ENCODE assay signal across 1 cellular context in the genomic region with DNA sequence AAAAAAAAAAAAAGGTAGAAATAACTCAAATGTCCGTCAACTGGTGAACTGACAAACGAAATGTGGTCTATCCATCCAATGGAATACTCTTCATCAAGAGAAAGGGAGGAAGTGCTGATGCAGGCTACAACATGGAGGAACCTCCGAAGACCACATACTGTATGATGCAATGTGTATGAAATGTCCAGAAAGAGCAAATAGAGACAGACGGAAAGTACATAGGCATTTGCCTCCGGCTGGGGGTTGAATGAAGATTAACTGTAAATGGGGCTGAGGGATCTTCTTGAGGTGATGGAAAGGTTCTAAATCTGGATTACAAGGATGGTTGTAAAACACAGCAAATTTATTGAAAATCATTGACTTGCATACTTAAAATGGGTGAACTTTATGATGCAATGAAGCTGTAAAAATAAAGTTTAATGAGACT.
TF ChIP-seq lines count a peak whose summit lies in the region.

No MANE protein-coding gene starts in this region.

TF ChIP-seq in HepG2, 621 proteins besides CTCF, POLR2A, EP300 and RAD21 (continued from another document and continues in another):
- TF ChIP-seq, protein P1, sequence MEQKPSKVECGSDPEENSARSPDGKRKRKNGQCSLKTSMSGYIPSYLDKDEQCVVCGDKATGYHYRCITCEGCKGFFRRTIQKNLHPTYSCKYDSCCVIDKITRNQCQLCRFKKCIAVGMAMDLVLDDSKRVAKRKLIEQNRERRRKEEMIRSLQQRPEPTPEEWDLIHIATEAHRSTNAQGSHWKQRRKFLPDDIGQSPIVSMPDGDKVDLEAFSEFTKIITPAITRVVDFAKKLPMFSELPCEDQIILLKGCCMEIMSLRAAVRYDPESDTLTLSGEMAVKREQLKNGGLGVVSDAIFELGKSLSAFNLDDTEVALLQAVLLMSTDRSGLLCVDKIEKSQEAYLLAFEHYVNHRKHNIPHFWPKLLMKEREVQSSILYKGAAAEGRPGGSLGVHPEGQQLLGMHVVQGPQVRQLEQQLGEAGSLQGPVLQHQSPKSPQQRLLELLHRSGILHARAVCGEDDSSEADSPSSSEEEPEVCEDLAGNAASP (CRISPR knock-in tag; IDR thresholded peaks at IDR 0.05; ENCODE audit: borderline replicate concordance), result peak; percentile 43; the same call in 1 of the 2 replicates
- TF ChIP-seq NFRKB (IDR thresholded peaks at IDR 0.05) (no peak), NR0B2 (CRISPR knock-in tag; IDR thresholded peaks at IDR 0.05) (no peak), MATR3 (CRISPR knock-in tag; IDR thresholded peaks at IDR 0.05) (no peak), SPEN (CRISPR knock-in tag; IDR thresholded peaks at IDR 0.05; ENCODE audit: low read depth) (no peak), ZNF597 (CRISPR knock-in tag; IDR thresholded peaks at IDR 0.05) (no peak), AFF4 (CRISPR knock-in tag; IDR thresholded peaks at IDR 0.05) (no peak), FIP1L1 (IDR thresholded peaks at IDR 0.05; ENCODE audit: borderline replicate concordance, insufficient read depth, low read depth, low read length) (no peak), ZNF792 (CRISPR knock-in tag; IDR thresholded peaks at IDR 0.05) (no peak; the same call in 1 of the 2 replicates), TCF7 (IDR thresholded peaks at IDR 0.05; ENCODE audit: low read depth) (no peak), ISL2 (CRISPR knock-in tag; IDR thresholded peaks at IDR 0.05) (no peak), ZNF30 (CRISPR knock-in tag; IDR thresholded peaks at IDR 0.05) (no peak), SAP130 (CRISPR knock-in tag; IDR thresholded peaks at IDR 0.05; ENCODE audit: low read depth) (peak; percentile 40; the same call in 1 of the 2 replicates), ZNF253 (CRISPR knock-in tag; IDR thresholded peaks at IDR 0.05; ENCODE audit: borderline replicate concordance) (no peak), HOXA3 (CRISPR knock-in tag; IDR thresholded peaks at IDR 0.05) (peak; percentile 88), STAT5B (CRISPR knock-in tag; IDR thresholded peaks at IDR 0.05) (no peak), ZNF558 (CRISPR knock-in tag; IDR thresholded peaks at IDR 0.05; ENCODE audit: borderline replicate concordance) (no peak), ZNF7 (CRISPR knock-in tag; IDR thresholded peaks at IDR 0.05) (no peak), ZNF230 (CRISPR knock-in tag; IDR thresholded peaks at IDR 0.05) (no peak), ERF (CRISPR knock-in tag; IDR thresholded peaks at IDR 0.05) (0 out of 2 replicates have a peak, but pooled peaks have one; percentile 40), ZFY (CRISPR knock-in tag; IDR thresholded peaks at IDR 0.05) (no peak), FOXP1 (IDR thresholded peaks at IDR 0.05) (no peak), FOXP1 (CRISPR knock-in tag; IDR thresholded peaks at IDR 0.05) (peak; percentile 49; the same call in 1 of the 2 replicates), ADNP (CRISPR knock-in tag; IDR thresholded peaks at IDR 0.05) (no peak), ZNF343 (CRISPR knock-in tag; IDR thresholded peaks at IDR 0.05) (no peak), KAT2B (IDR thresholded peaks at IDR 0.05; ENCODE audit: borderline replicate concordance, low read depth, low read length) (no peak), ZFAT (CRISPR knock-in tag; conservative IDR thresholded peaks at IDR 0.05) (no peak), KMT2B (CRISPR knock-in tag; IDR thresholded peaks at IDR 0.05) (0 out of 2 replicates have a peak, but pooled peaks have one; percentile 39), CBX2 (IDR thresholded peaks at IDR 0.05; ENCODE audit: low read depth, low read length) (no peak), CBX2 (CRISPR knock-in tag; IDR thresholded peaks at IDR 0.05; ENCODE audit: low read depth) (no peak), MBD4 (IDR thresholded peaks at IDR 0.05; ENCODE audit: borderline replicate concordance, low read length) (no peak), ZNF354B (CRISPR knock-in tag; IDR thresholded peaks at IDR 0.05) (no peak), ZNF644 (CRISPR knock-in tag; IDR thresholded peaks at IDR 0.05; ENCODE audit: low read depth) (peak; percentile 97), RFXANK (CRISPR knock-in tag; IDR thresholded peaks at IDR 0.05) (no peak), ZNF124 (CRISPR knock-in tag; IDR thresholded peaks at IDR 0.05) (peak; percentile 79; the same call in 1 of the 2 replicates), MYPOP (CRISPR knock-in tag; IDR thresholded peaks at IDR 0.05) (peak; percentile 26; the same call in 1 of the 2 replicates), MAFF (IDR thresholded peaks at IDR 0.05; ENCODE audit: low read depth, low read length) (0 out of 2 replicates have a peak, but pooled peaks have one; percentile 6), ZNF451 (CRISPR knock-in tag; IDR thresholded peaks at IDR 0.05) (no peak), ZC3H4 (CRISPR knock-in tag; IDR thresholded peaks at IDR 0.05; ENCODE audit: borderline replicate concordance) (no peak), ZNF83 (CRISPR knock-in tag; IDR thresholded peaks at IDR 0.05; ENCODE audit: borderline replicate concordance) (no peak)
- TF ChIP-seq, protein P2, sequence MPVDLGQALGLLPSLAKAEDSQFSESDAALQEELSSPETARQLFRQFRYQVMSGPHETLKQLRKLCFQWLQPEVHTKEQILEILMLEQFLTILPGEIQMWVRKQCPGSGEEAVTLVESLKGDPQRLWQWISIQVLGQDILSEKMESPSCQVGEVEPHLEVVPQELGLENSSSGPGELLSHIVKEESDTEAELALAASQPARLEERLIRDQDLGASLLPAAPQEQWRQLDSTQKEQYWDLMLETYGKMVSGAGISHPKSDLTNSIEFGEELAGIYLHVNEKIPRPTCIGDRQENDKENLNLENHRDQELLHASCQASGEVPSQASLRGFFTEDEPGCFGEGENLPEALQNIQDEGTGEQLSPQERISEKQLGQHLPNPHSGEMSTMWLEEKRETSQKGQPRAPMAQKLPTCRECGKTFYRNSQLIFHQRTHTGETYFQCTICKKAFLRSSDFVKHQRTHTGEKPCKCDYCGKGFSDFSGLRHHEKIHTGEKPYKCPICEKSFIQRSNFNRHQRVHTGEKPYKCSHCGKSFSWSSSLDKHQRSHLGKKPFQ (CRISPR knock-in tag; IDR thresholded peaks at IDR 0.05; ENCODE audit: insufficient replicate concordance), result no peak
- TF ChIP-seq, protein P3, sequence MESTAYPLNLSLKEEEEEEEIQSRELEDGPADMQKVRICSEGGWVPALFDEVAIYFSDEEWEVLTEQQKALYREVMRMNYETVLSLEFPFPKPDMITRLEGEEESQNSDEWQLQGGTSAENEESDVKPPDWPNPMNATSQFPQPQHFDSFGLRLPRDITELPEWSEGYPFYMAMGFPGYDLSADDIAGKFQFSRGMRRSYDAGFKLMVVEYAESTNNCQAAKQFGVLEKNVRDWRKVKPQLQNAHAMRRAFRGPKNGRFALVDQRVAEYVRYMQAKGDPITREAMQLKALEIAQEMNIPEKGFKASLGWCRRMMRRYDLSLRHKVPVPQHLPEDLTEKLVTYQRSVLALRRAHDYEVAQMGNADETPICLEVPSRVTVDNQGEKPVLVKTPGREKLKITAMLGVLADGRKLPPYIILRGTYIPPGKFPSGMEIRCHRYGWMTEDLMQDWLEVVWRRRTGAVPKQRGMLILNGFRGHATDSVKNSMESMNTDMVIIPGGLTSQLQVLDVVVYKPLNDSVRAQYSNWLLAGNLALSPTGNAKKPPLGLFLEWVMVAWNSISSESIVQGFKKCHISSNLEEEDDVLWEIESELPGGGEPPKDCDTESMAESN (CRISPR knock-in tag; conservative IDR thresholded peaks at IDR 0.05), result no peak; the same call in 1 of the 2 replicates
- TF ChIP-seq, protein P4, sequence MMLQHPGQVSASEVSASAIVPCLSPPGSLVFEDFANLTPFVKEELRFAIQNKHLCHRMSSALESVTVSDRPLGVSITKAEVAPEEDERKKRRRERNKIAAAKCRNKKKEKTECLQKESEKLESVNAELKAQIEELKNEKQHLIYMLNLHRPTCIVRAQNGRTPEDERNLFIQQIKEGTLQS (CRISPR knock-in tag; IDR thresholded peaks at IDR 0.05), result peak; percentile 81
- TF ChIP-seq, protein P5, sequence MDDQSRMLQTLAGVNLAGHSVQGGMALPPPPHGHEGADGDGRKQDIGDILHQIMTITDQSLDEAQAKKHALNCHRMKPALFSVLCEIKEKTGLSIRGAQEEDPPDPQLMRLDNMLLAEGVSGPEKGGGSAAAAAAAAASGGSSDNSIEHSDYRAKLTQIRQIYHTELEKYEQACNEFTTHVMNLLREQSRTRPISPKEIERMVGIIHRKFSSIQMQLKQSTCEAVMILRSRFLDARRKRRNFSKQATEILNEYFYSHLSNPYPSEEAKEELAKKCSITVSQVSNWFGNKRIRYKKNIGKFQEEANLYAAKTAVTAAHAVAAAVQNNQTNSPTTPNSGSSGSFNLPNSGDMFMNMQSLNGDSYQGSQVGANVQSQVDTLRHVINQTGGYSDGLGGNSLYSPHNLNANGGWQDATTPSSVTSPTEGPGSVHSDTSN (CRISPR knock-in tag; IDR thresholded peaks at IDR 0.05; ENCODE audit: borderline replicate concordance), result no peak
- TF ChIP-seq, protein P6, sequence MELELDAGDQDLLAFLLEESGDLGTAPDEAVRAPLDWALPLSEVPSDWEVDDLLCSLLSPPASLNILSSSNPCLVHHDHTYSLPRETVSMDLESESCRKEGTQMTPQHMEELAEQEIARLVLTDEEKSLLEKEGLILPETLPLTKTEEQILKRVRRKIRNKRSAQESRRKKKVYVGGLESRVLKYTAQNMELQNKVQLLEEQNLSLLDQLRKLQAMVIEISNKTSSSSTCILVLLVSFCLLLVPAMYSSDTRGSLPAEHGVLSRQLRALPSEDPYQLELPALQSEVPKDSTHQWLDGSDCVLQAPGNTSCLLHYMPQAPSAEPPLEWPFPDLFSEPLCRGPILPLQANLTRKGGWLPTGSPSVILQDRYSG (CRISPR knock-in tag; IDR thresholded peaks at IDR 0.05), result no peak
- TF ChIP-seq, protein P7, sequence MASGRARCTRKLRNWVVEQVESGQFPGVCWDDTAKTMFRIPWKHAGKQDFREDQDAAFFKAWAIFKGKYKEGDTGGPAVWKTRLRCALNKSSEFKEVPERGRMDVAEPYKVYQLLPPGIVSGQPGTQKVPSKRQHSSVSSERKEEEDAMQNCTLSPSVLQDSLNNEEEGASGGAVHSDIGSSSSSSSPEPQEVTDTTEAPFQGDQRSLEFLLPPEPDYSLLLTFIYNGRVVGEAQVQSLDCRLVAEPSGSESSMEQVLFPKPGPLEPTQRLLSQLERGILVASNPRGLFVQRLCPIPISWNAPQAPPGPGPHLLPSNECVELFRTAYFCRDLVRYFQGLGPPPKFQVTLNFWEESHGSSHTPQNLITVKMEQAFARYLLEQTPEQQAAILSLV (CRISPR knock-in tag; IDR thresholded peaks at IDR 0.05; ENCODE audit: borderline replicate concordance), result no peak
